In genomic region chr2:159856760-159857159, GRCh38 we compare ENCODE assay signal across 1 cellular context.
A peak's percentile ranks its signal among the peaks of the same experiment; 100 is the strongest.
TF ChIP-seq lines count a peak whose summit lies in the region.

No MANE protein-coding gene starts in this region.

TF ChIP-seq in H1, 55 proteins besides CTCF, POLR2A, EP300 and RAD21 (continued from another document):
- TF ChIP-seq TEAD4 (IDR thresholded peaks at IDR 0.05; ENCODE audit: low read depth, low read length): peak; percentile 64
